In genomic region chr7:99402854-99403253, GRCh38 we compare ENCODE assay signal across 20 cellular contexts. TPM values are rescaled to one million over a fixed set of nuclear protein-coding genes. Genes with fewer than 3 reads are reported as not detected.
DNase-seq lines count a peak whose midpoint lies in the region; ATAC-seq and TF ChIP-seq lines count a peak whose summit lies in the region.
"Had no signal": no experiment of that assay in that cellular context is flagged by ENCODE, and none has a peak within 500 bp of the region (broad histone marks: within the 10 kb centered on the region; RNA-seq: fewer than 3 reads in every experiment).

No MANE protein-coding gene starts in this region.

- no peak for TF ChIP-seq CTCF in CD4-positive, alpha-beta T cell (IDR thresholded peaks at IDR 0.05)
- no peak for TF ChIP-seq CTCF in H9 (conservative IDR thresholded peaks at IDR 0.05)

- peak overlapping the region; percentile 7 for H3K27ac Mint-ChIP-seq in activated CD8-positive, alpha-beta memory T cell treated with anti-CD3 and anti-CD28 coated beads, Interleukin-2, amount 10 ng/mL, durations not matched to agents 7 days and 5 days
- H3K27ac Mint-ChIP-seq in CD4-positive, alpha-beta T cell: peak overlapping the region; percentile 73
- peak overlapping the region; percentile 31 for H3K27ac Mint-ChIP-seq in activated T-helper 17 cell treated with anti-CD3 and anti-CD28 coated beads, Interleukin-2, amount 50 U/mL, for 72 hours
- peak overlapping the region in 4 of 6 donors; percentile 21 to 93 (median 76) for H3K27ac Mint-ChIP-seq in naive B cell
- H3K27ac Mint-ChIP-seq in H9: no peak overlapping the region
- H3K27ac Mint-ChIP-seq: HFFc6 had no signal

- no peak overlapping the region for H3T11ph ChIP-seq in H9 (ENCODE audit: low read length)

- H3K4me1 Mint-ChIP-seq in activated CD8-positive, alpha-beta memory T cell treated with anti-CD3 and anti-CD28 coated beads, Interleukin-2, amount 10 ng/mL, durations not matched to agents 7 days and 5 days: peaks cover 29% of the 10 kb centered on the region
- peaks cover 42% of the 10 kb centered on the region for H3K4me1 Mint-ChIP-seq in CD4-positive, alpha-beta T cell (ENCODE audit: low read depth)
- peaks cover 39% of the 10 kb centered on the region for H3K4me1 Mint-ChIP-seq in activated T-helper 17 cell treated with anti-CD3 and anti-CD28 coated beads, Interleukin-2, amount 50 U/mL, for 72 hours
- H3K4me1 Mint-ChIP-seq in naive B cell (peaks cover 43 to 56% (median 44%) of the 10 kb centered on the region in 3 donors), H9 (peaks cover 14% of the 10 kb centered on the region in 2 experiments)

- no peak overlapping the region for H2BK120ac ChIP-seq in H9 (ENCODE audit: low read depth, low read length, poor library complexity, severe bottlenecking)

- H3K9me3 Mint-ChIP-seq in activated CD8-positive, alpha-beta memory T cell treated with anti-CD3 and anti-CD28 coated beads, Interleukin-2, amount 10 ng/mL, durations not matched to agents 7 days and 5 days (ENCODE audit: low read depth): no peaks in the 10 kb centered on the region
- no peaks in the 10 kb centered on the region for H3K9me3 Mint-ChIP-seq in CD4-positive, alpha-beta T cell
- no peaks in the 10 kb centered on the region for H3K9me3 Mint-ChIP-seq in activated T-helper 17 cell treated with anti-CD3 and anti-CD28 coated beads, Interleukin-2, amount 50 U/mL, for 72 hours
- no peaks in the 10 kb centered on the region for H3K9me3 Mint-ChIP-seq in naive B cell
- no peaks in the 10 kb centered on the region for H3K9me3 Mint-ChIP-seq in H9
- H3K9me3 Mint-ChIP-seq: HFFc6 had no signal

- H2BK5ac ChIP-seq in H9 (ENCODE audit: insufficient read length, low read length): no peak overlapping the region

- H3K56ac ChIP-seq in H9 (ENCODE audit: insufficient read length, low read depth, low read length): no peak overlapping the region

- H4K20me1 ChIP-seq in H9 (ENCODE audit: control insufficient read depth, insufficient read depth, insufficient read length): no peaks in the 10 kb centered on the region

- no peak overlapping the region for H2BK20ac ChIP-seq in H9 (ENCODE audit: low read depth, low read length, poor library complexity, severe bottlenecking)

- peaks cover 12% of the 10 kb centered on the region for H3K79me1 ChIP-seq in H9 (ENCODE audit: insufficient read depth, low read depth, low read length, poor library complexity, severe bottlenecking)

- H2AFZ ChIP-seq in H9 (ENCODE audit: low read length): no peak overlapping the region

- no peak overlapping the region for H3K14ac ChIP-seq in H9 (ENCODE audit: insufficient read depth, low read length)

- H3K27me3 ChIP-seq in CD4-positive, alpha-beta T cell (ENCODE audit: control insufficient read depth, insufficient read depth, low read length): no peaks in the 10 kb centered on the region
- H3K27me3 ChIP-seq in H9 (ENCODE audit: insufficient read depth, low read length): no peaks in the 10 kb centered on the region

- no peak overlapping the region for H2BK12ac ChIP-seq in H9 (ENCODE audit: insufficient read length, low read depth, low read length)

- no peak overlapping the region for H3K4ac ChIP-seq in H9 (ENCODE audit: low read depth, low read length)

- no CpG with 5 or more reads among the region's 3 CpGs for WGBS in H9 (ENCODE audit: extremely low coverage, insufficient read length, low lambda C conversion rate)

- no peak overlapping the region for H3K23ac ChIP-seq in H9 (ENCODE audit: insufficient read length, low read depth, low read length)

- ATAC-seq in activated CD8-positive, alpha-beta memory T cell treated with anti-CD3 and anti-CD28 coated beads, Interleukin-2, amount 10 ng/mL, durations not matched to agents 7 days and 5 days: no peak
- no peak for ATAC-seq in CD4-positive, alpha-beta T cell (ENCODE audit: poor library complexity)
- ATAC-seq in activated T-helper 17 cell treated with anti-CD3 and anti-CD28 coated beads, Interleukin-2, amount 50 U/mL, for 72 hours (replicated peaks): no peak
- ATAC-seq in naive B cell (ENCODE audit: low read depth in 2 of 2): no peak

- no peak overlapping the region for H2BK15ac ChIP-seq in H9 (ENCODE audit: low read depth, low read length)

- no peaks in the 10 kb centered on the region for H3K4me1 ChIP-seq in H9 (ENCODE audit: insufficient read depth, low read length)

- intact Hi-C loops in CD4-positive, alpha-beta T cell (cut with DNase I, micrococcal nuclease): loop anchor here in 1 of 2 experiments (10.0 kb wide), 1 partner anchor 78 kb away; the partner anchor contains the start of gene ARPC1A

- CTCF ChIA-PET in activated CD8-positive, alpha-beta memory T cell treated with anti-CD3 and anti-CD28 coated beads, Interleukin-2, amount 10 ng/mL, durations not matched to agents 7 days and 5 days (lab: Charles Lee): no interaction called here
- CTCF ChIA-PET in CD4-positive, alpha-beta T cell (lab: Charles Lee): no interaction called here

- no peak for DNase-seq in activated CD8-positive, alpha-beta memory T cell treated with anti-CD3 and anti-CD28 coated beads, Interleukin-2, amount 10 ng/mL, durations not matched to agents 7 days and 5 days
- DNase-seq in activated CD8-positive, alpha-beta memory T cell treated with anti-CD3 and anti-CD28 coated beads, Interleukin-2, amount 50 U/mL, for 4 hours: no peak
- DNase-seq in CD4-positive, alpha-beta T cell: no peak
- DNase-seq in naive B cell: no peak
- DNase-seq in mesenteric fat pad (ENCODE audit: low spot score): no peak
- DNase-seq in H9: no peak
- DNase-seq in MV-4-11 (lab: John Stamatoyannopoulos, UW): no peak
- DNase-seq: DND-41, GDM1, GOT3, HFFc6, KBM-7, NCI-H1105, NCI-H1694 treated with DMSO at 0.1 percent for 48 hours, NCI-H345, NCI-H526 treated with DMSO at 0.1 percent for 48 hours, RPMI8226 had no signal

- no peak overlapping the region for H3K18ac ChIP-seq in H9 (ENCODE audit: insufficient read length, low read depth, low read length)

- no peak overlapping the region for H3K4me2 ChIP-seq in H9 (ENCODE audit: insufficient read depth, insufficient read length, low read length)

- peaks cover 25% of the 10 kb centered on the region; the same call in 1 of the 2 replicates for H3K79me2 ChIP-seq in H9 (ENCODE audit: insufficient read depth, low read length)

- no peak overlapping the region for H2AK5ac ChIP-seq in H9 (ENCODE audit: insufficient read length, low read length)

- no peak overlapping the region for H3K27ac ChIP-seq in CD4-positive, alpha-beta T cell (ENCODE audit: low read depth, low read length)
- H3K27ac ChIP-seq in H9 (ENCODE audit: insufficient read length, low read depth, low read length): no peak overlapping the region
- H3K27ac ChIP-seq: C4-2B, HL-60 had no signal

- H4K5ac ChIP-seq in H9 (ENCODE audit: insufficient read length, low read depth, low read length): no peak overlapping the region

- H3K23me2 ChIP-seq in H9 (ENCODE audit: insufficient read length, low read depth, low read length, poor library complexity, severe bottlenecking): peaks cover 6% of the 10 kb centered on the region

- H3K27me3 Mint-ChIP-seq in activated CD8-positive, alpha-beta memory T cell treated with anti-CD3 and anti-CD28 coated beads, Interleukin-2, amount 10 ng/mL, durations not matched to agents 7 days and 5 days: no peaks in the 10 kb centered on the region
- H3K27me3 Mint-ChIP-seq in CD4-positive, alpha-beta T cell: no peaks in the 10 kb centered on the region
- H3K27me3 Mint-ChIP-seq in activated T-helper 17 cell treated with anti-CD3 and anti-CD28 coated beads, Interleukin-2, amount 50 U/mL, for 72 hours: no peaks in the 10 kb centered on the region
- H3K27me3 Mint-ChIP-seq in naive B cell: no peaks in the 10 kb centered on the region
- no peaks in the 10 kb centered on the region; the same call in 1 of the 2 replicates for H3K27me3 Mint-ChIP-seq in H9 (ENCODE audit: low read depth)

- H4K8ac ChIP-seq in H9 (replicated peaks; ENCODE audit: insufficient read length, low read depth, low read length): no peak overlapping the region

- H3K9ac ChIP-seq in H9 (ENCODE audit: extremely low read depth, insufficient read length, low read length): no peak overlapping the region

- peaks cover 25% of the 10 kb centered on the region for H3K36me3 Mint-ChIP-seq in activated CD8-positive, alpha-beta memory T cell treated with anti-CD3 and anti-CD28 coated beads, Interleukin-2, amount 10 ng/mL, durations not matched to agents 7 days and 5 days
- peaks cover 72% of the 10 kb centered on the region for H3K36me3 Mint-ChIP-seq in CD4-positive, alpha-beta T cell (ENCODE audit: low read depth)
- H3K36me3 Mint-ChIP-seq in activated T-helper 17 cell treated with anti-CD3 and anti-CD28 coated beads, Interleukin-2, amount 50 U/mL, for 72 hours (ENCODE audit: low read depth): peaks cover 90% of the 10 kb centered on the region
- H3K36me3 Mint-ChIP-seq in naive B cell (peaks cover 5 to 27% of the 10 kb centered on the region in 2 donors), H9 (ENCODE audit: insufficient read depth in 1 of 3, low read depth in 3 of 3) (peaks cover 46 to 72% (median 68%) of the 10 kb centered on the region in 3 experiments)

- H3K4me3 Mint-ChIP-seq in activated CD8-positive, alpha-beta memory T cell treated with anti-CD3 and anti-CD28 coated beads, Interleukin-2, amount 10 ng/mL, durations not matched to agents 7 days and 5 days: no peak overlapping the region
- H3K4me3 Mint-ChIP-seq in CD4-positive, alpha-beta T cell: no peak overlapping the region
- no peak overlapping the region for H3K4me3 Mint-ChIP-seq in activated T-helper 17 cell treated with anti-CD3 and anti-CD28 coated beads, Interleukin-2, amount 50 U/mL, for 72 hours
- H3K4me3 Mint-ChIP-seq in naive B cell (peak overlapping the region in 1 of 8 donors; percentile 57), H9 (no peak overlapping the region)
- H3K4me3 Mint-ChIP-seq: HFFc6 had no signal

- POLR2A ChIA-PET in CD4-positive, alpha-beta T cell (lab: Charles Lee): interaction anchor here (1.9 kb wide), 1 partner anchor 10 kb away, joined by 8 read pairs; no protein-coding TSS in a partner anchor

- no peak overlapping the region for H4K91ac ChIP-seq in H9 (ENCODE audit: insufficient read length, low read depth, low read length)

- no peaks in the 10 kb centered on the region for H3K9me3 ChIP-seq in CD4-positive, alpha-beta T cell (ENCODE audit: control insufficient read depth, low read length)
- no peaks in the 10 kb centered on the region for H3K9me3 ChIP-seq in H9 (ENCODE audit: control insufficient read depth, low read depth, low read length)

RNA-seq across cellular contexts. Expression of gene PDAP1, which starts 5.5 kb away (rescaled TPM):
- total RNA-seq in activated CD8-positive, alpha-beta memory T cell treated with anti-CD3 and anti-CD28 coated beads, Interleukin-2, amount 10 ng/mL, durations not matched to agents 7 days and 5 days: 100 to 1,000 TPM in 1 of 2 experiments, 10 to 100 TPM in 1; 94.7 to 128 TPM
- 10 to 100 TPM; 35.0 to 38.0 TPM for total RNA-seq in CD4-positive, alpha-beta T cell
- 100 to 1,000 TPM in 1 of 2 donors, 10 to 100 TPM in 1; 73.7 to 129 TPM for total RNA-seq in activated T-helper 17 cell treated with anti-CD3 and anti-CD28 coated beads, Interleukin-2, amount 50 U/mL, for 72 hours
- 10 to 100 TPM; 23.3 to 28.5 (median 25.7) TPM for polyA plus RNA-seq in naive B cell (ENCODE audit: low read depth in 6 of 6)
- total RNA-seq in mesenteric fat pad (88.8 TPM), H9 (2021) (150 and 160 TPM in 2 replicates)

RNA-seq across cellular contexts. Expression of gene BUD31, which starts 5.9 kb away (rescaled TPM):
- total RNA-seq in activated CD8-positive, alpha-beta memory T cell treated with anti-CD3 and anti-CD28 coated beads, Interleukin-2, amount 10 ng/mL, durations not matched to agents 7 days and 5 days: 100 to 1,000 TPM; 116 to 138 TPM
- 100 to 1,000 TPM; 147 to 153 TPM for total RNA-seq in CD4-positive, alpha-beta T cell
- 100 to 1,000 TPM in 1 of 2 donors, 10 to 100 TPM in 1; 96.1 to 138 TPM for total RNA-seq in activated T-helper 17 cell treated with anti-CD3 and anti-CD28 coated beads, Interleukin-2, amount 50 U/mL, for 72 hours
- polyA plus RNA-seq in naive B cell (ENCODE audit: low read depth in 6 of 6): 100 to 1,000 TPM; 129 to 201 (median 182) TPM
- total RNA-seq in mesenteric fat pad: 68.2 TPM
- total RNA-seq in H9 (2021): 104 TPM in 2 replicates

RNA-seq across cellular contexts. Expression of gene ARPC1B, which starts 28.3 kb away (rescaled TPM):
- total RNA-seq in activated CD8-positive, alpha-beta memory T cell treated with anti-CD3 and anti-CD28 coated beads, Interleukin-2, amount 10 ng/mL, durations not matched to agents 7 days and 5 days: 100 to 1,000 TPM; 388 to 398 TPM
- total RNA-seq in CD4-positive, alpha-beta T cell: 10 to 100 TPM; 58.8 to 66.6 TPM
- total RNA-seq in activated T-helper 17 cell treated with anti-CD3 and anti-CD28 coated beads, Interleukin-2, amount 50 U/mL, for 72 hours: 100 to 1,000 TPM; 223 to 410 TPM
- polyA plus RNA-seq in naive B cell (ENCODE audit: low read depth in 6 of 6): 100 to 1,000 TPM; 434 to 595 (median 483) TPM
- 159 TPM for total RNA-seq in mesenteric fat pad
- 56.3 and 60.7 TPM in 2 replicates for total RNA-seq in H9 (2021)

RNA-seq across cellular contexts. Expression of gene PTCD1, which starts 35.7 kb away (rescaled TPM):
- 1 to 10 TPM; 5.8 to 8.9 TPM for total RNA-seq in activated CD8-positive, alpha-beta memory T cell treated with anti-CD3 and anti-CD28 coated beads, Interleukin-2, amount 10 ng/mL, durations not matched to agents 7 days and 5 days
- 1 to 10 TPM; 4.8 to 5.3 TPM for total RNA-seq in CD4-positive, alpha-beta T cell
- 1 to 10 TPM; 4.3 to 5.4 TPM for total RNA-seq in activated T-helper 17 cell treated with anti-CD3 and anti-CD28 coated beads, Interleukin-2, amount 50 U/mL, for 72 hours
- 1 to 10 TPM; 2.3 to 6.3 (median 3.5) TPM for polyA plus RNA-seq in naive B cell (ENCODE audit: low read depth in 6 of 6)
- total RNA-seq in mesenteric fat pad (11.7 TPM), H9 (2021) (12.8 and 14.1 TPM in 2 replicates)

RNA-seq across cellular contexts. Expression of gene CPSF4, which starts 35.9 kb away (rescaled TPM):
- total RNA-seq in activated CD8-positive, alpha-beta memory T cell treated with anti-CD3 and anti-CD28 coated beads, Interleukin-2, amount 10 ng/mL, durations not matched to agents 7 days and 5 days: 10 to 100 TPM; 72.2 to 75.4 TPM
- 10 to 100 TPM; 28.1 to 31.7 TPM for total RNA-seq in CD4-positive, alpha-beta T cell
- 10 to 100 TPM; 36.8 to 38.9 TPM for total RNA-seq in activated T-helper 17 cell treated with anti-CD3 and anti-CD28 coated beads, Interleukin-2, amount 50 U/mL, for 72 hours
- polyA plus RNA-seq in naive B cell (ENCODE audit: low read depth in 6 of 6): 10 to 100 TPM; 21.5 to 51.4 (median 24.5) TPM
- 54.7 TPM for total RNA-seq in mesenteric fat pad
- total RNA-seq in H9 (2021): 96.2 and 98.2 TPM in 2 replicates

Comparison
In these comparisons a context has a peak if more than half of its experiments do, and no peak if none do; other contexts are left out.
1. H3K27ac Mint-ChIP-seq: peak in activated CD8-positive, alpha-beta memory T cell treated with anti-CD3 and anti-CD28 coated beads, Interleukin-2, amount 10 ng/mL, durations not matched to agents 7 days and 5 days (single experiment), CD4-positive, alpha-beta T cell (single experiment), activated T-helper 17 cell treated with anti-CD3 and anti-CD28 coated beads, Interleukin-2, amount 50 U/mL, for 72 hours (single experiment) and naive B cell (4 of 6); none in H9 (0 of 3).